19 cellular contexts compared by ENCODE assay signal in genomic region chr2:173644146-173644545, GRCh38.
DNase-seq lines count a peak whose midpoint lies in the region; ATAC-seq, FAIRE-seq and TF ChIP-seq lines count a peak whose summit lies in the region.
"Had no signal": no experiment of that assay in that cellular context is flagged by ENCODE, and none has a peak within 500 bp of the region (broad histone marks: within the 10 kb centered on the region; RNA-seq: fewer than 3 reads in every experiment).

No MANE protein-coding gene starts in this region.

- H3K9ac ChIP-seq in mesenchymal stem cell (ENCODE audit: low read length), result peak overlapping the region; percentile 2
- no peak overlapping the region for H3K9ac ChIP-seq in smooth muscle cell (ENCODE audit: low read depth)

- no peaks in the 10 kb centered on the region for H3K79me1 ChIP-seq in mesenchymal stem cell (replicated peaks; ENCODE audit: low read length, poor library complexity, severe bottlenecking)

- no peak for TF ChIP-seq POLR2A in gastroesophageal sphincter (IDR thresholded peaks at IDR 0.05)

- H3K23ac ChIP-seq in mesenchymal stem cell (ENCODE audit: low read length in 2 of 2), result no peak overlapping the region

- H4K91ac ChIP-seq in mesenchymal stem cell (ENCODE audit: low read length), result no peak overlapping the region

- H2AK5ac ChIP-seq in mesenchymal stem cell (ENCODE audit: low read length, severe bottlenecking), result no peak overlapping the region

- H3K36me3 ChIP-seq in bronchial epithelial cell (ENCODE audit: control insufficient read depth, insufficient read depth, low read length), result no peaks in the 10 kb centered on the region
- no peaks in the 10 kb centered on the region for H3K36me3 ChIP-seq in mesenchymal stem cell (ENCODE audit: control insufficient read depth in 1 of 2, insufficient read depth in 2 of 2, low read depth in 1 of 2, low read length in 2 of 2)
- H3K36me3 ChIP-seq in smooth muscle cell (ENCODE audit: low read depth), result no peaks in the 10 kb centered on the region
- no peaks in the 10 kb centered on the region for H3K36me3 ChIP-seq in gastroesophageal sphincter
- H3K36me3 ChIP-seq: gastrocnemius medialis had no signal

- H3K4me1 ChIP-seq in mesenchymal stem cell (ENCODE audit: control insufficient read depth, insufficient read depth, low read depth, low read length) (no peaks in the 10 kb centered on the region), smooth muscle cell (ENCODE audit: low read depth) (peaks cover 15% of the 10 kb centered on the region), gastroesophageal sphincter (peaks cover 0 to 10% (median 0%) of the 10 kb centered on the region in 3 donors)
- H3K4me1 ChIP-seq: gastrocnemius medialis had no signal

- no peaks in the 10 kb centered on the region for H3F3A ChIP-seq in smooth muscle cell (ENCODE audit: low read depth)

- no peak overlapping the region for H3K14ac ChIP-seq in mesenchymal stem cell (ENCODE audit: low read length in 2 of 2)

- DNase-seq in AG08396 (ENCODE audit: low spot score) (peak; percentile 50), M059J (ENCODE audit: low read depth) (peak; percentile 67), bronchial epithelial cell (ENCODE audit: low read depth) (peak; percentile 61), mesenchymal stem cell (peak; percentile 64), HuH-7 (ENCODE audit: low spot score) (no peak), smooth muscle cell (lab: John Stamatoyannopoulos, UW; ENCODE audit: unreplicated experiment) (no peak), NCI-H2196 (lab: John Stamatoyannopoulos, UW; ENCODE audit: unreplicated experiment) (no peak)
- DNase-seq: activated naive CD8-positive, alpha-beta T cell treated with anti-CD3 and anti-CD28 coated beads, Interleukin-2, amount 50 U/mL, for 24 hours; activated T-cell treated with anti-CD3 and anti-CD28 coated beads, Interleukin-2, amount 50 U/mL, for 24 hours; AML-193; DMS79; dorsolateral prefrontal cortex; gastrocnemius medialis; islet precursor cell; PC-9; T-cell had no signal

- H2BK5ac ChIP-seq in mesenchymal stem cell (ENCODE audit: low read depth, low read length, poor library complexity, severe bottlenecking), result no peak overlapping the region

- no peak overlapping the region for H3K27ac ChIP-seq in mesenchymal stem cell (ENCODE audit: low read length, poor library complexity, severe bottlenecking)
- H3K27ac ChIP-seq in smooth muscle cell (ENCODE audit: low read depth), result no peak overlapping the region
- no peak overlapping the region for H3K27ac ChIP-seq in gastroesophageal sphincter
- H3K27ac ChIP-seq: dorsolateral prefrontal cortex, gastrocnemius medialis, PC-9 had no signal

- H2AFZ ChIP-seq in mesenchymal stem cell (ENCODE audit: low read depth, low read length), result no peak overlapping the region
- no peak overlapping the region for H2AFZ ChIP-seq in smooth muscle cell (ENCODE audit: low read depth)
- H2AFZ ChIP-seq: PC-9 had no signal

- no peak overlapping the region for H2BK12ac ChIP-seq in mesenchymal stem cell (ENCODE audit: low read length in 2 of 2)

- 5% methylated on average over 2 of the region's 3 CpGs for WGBS in mesenchymal stem cell
- WGBS in smooth muscle cell (ENCODE audit: low lambda C conversion rate), result 42% methylated on average over 3 of the region's 3 CpGs
- 36 to 42% methylated on average over 3 of the region's 3 CpGs for WGBS in gastroesophageal sphincter (ENCODE audit: low coverage in 1 of 2), 2 donors

- H3K4ac ChIP-seq in mesenchymal stem cell (ENCODE audit: low read depth in 1 of 2, low read length in 2 of 2), result no peak overlapping the region

- H3K9me3 ChIP-seq in mesenchymal stem cell (ENCODE audit: control insufficient read depth, low read length) (no peaks in the 10 kb centered on the region), smooth muscle cell (replicated peaks; ENCODE audit: low read depth) (no peaks in the 10 kb centered on the region), gastroesophageal sphincter (no peaks in the 10 kb centered on the region)
- H3K9me3 ChIP-seq: gastrocnemius medialis had no signal

- H3K18ac ChIP-seq in mesenchymal stem cell (ENCODE audit: low read depth in 1 of 2, low read length in 2 of 2), result no peak overlapping the region

- H2BK15ac ChIP-seq in mesenchymal stem cell (ENCODE audit: low read depth, poor library complexity, severe bottlenecking), result no peak overlapping the region

- H3K79me2 ChIP-seq in smooth muscle cell (ENCODE audit: low read depth), result no peaks in the 10 kb centered on the region

- TF ChIP-seq CTCF in bronchial epithelial cell (IDR thresholded peaks at IDR 0.05; ENCODE audit: insufficient read depth, low read length, severe bottlenecking) (no peak), smooth muscle cell (IDR thresholded peaks at IDR 0.05; ENCODE audit: borderline replicate concordance, insufficient read depth, poor library complexity, severe bottlenecking) (no peak), gastroesophageal sphincter (IDR thresholded peaks at IDR 0.05) (no peak)

- H4K8ac ChIP-seq in mesenchymal stem cell (ENCODE audit: low read length), result no peak overlapping the region

- H3K4me2 ChIP-seq in mesenchymal stem cell (ENCODE audit: low read length, poor library complexity, severe bottlenecking) (no peak overlapping the region), smooth muscle cell (no peak overlapping the region)
- H3K4me2 ChIP-seq: PC-9 had no signal

- H3K4me3 ChIP-seq in bronchial epithelial cell (ENCODE audit: low read depth, low read length) (no peak overlapping the region), mesenchymal stem cell (ENCODE audit: insufficient read depth in 1 of 2, low read depth in 1 of 2, low read length in 2 of 2) (no peak overlapping the region), smooth muscle cell (no peak overlapping the region), gastroesophageal sphincter (no peak overlapping the region)
- H3K4me3 ChIP-seq: dorsolateral prefrontal cortex, gastrocnemius medialis, PC-9 had no signal

- no peaks in the 10 kb centered on the region for H4K20me1 ChIP-seq in smooth muscle cell (ENCODE audit: low read depth)

- ATAC-seq in gastroesophageal sphincter, result no peak
- ATAC-seq: activated naive CD8-positive, alpha-beta T cell treated with anti-CD3 and anti-CD28 coated beads, Interleukin-2, amount 50 U/mL, for 24 hours; gastrocnemius medialis; HepG2; T-cell had no signal

- peak; percentile 28 for FAIRE-seq in bronchial epithelial cell (lab: Jason Lieb, UNC)
- FAIRE-seq: GM12892, HepG2 had no signal

- no peak for TF ChIP-seq EP300 in gastroesophageal sphincter (IDR thresholded peaks at IDR 0.05)

- H3K27me3 ChIP-seq in bronchial epithelial cell (ENCODE audit: control insufficient read depth, insufficient read depth, low read length) (no peaks in the 10 kb centered on the region), mesenchymal stem cell (ENCODE audit: control insufficient read depth in 1 of 2, insufficient read depth in 1 of 2, low read length in 2 of 2) (no peaks in the 10 kb centered on the region), smooth muscle cell (ENCODE audit: low read depth) (no peaks in the 10 kb centered on the region), gastroesophageal sphincter (no peaks in the 10 kb centered on the region)
- H3K27me3 ChIP-seq: gastrocnemius medialis had no signal

- H2BK120ac ChIP-seq in mesenchymal stem cell (ENCODE audit: low read depth, low read length), result no peak overlapping the region

Comparison
In these comparisons a context has a peak if more than half of its experiments do, and no peak if none do; other contexts are left out.
1. DNase-seq: peak in AG08396 (single experiment), M059J (single experiment), bronchial epithelial cell (single experiment) and mesenchymal stem cell (single experiment); none in HuH-7 (single experiment), smooth muscle cell (single experiment) and NCI-H2196 (single experiment).